ENCODE assay signal across 16 cellular contexts in the genomic region with DNA sequence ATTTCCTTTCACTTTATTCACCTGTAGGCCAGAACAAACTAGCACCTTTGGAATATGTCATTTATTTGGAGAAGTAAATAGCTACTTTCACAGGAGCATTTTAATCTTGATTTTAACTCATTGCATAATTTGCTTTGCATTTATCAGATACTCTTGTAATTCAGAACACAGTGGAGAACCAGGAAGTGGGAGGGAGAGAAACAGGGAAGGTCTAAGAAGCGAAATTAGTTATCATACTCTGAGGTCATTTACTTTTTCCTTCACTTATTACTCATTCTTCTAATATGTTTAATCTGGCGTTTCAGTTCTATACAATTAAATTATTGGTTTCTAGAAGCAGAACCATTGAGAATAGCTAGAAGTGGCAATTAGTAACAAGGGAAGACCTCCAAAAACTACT.
"Had no signal": no experiment of that assay in that cellular context is flagged by ENCODE, and none has a peak within 500 bp of the region (broad histone marks: within the 10 kb centered on the region; RNA-seq: fewer than 3 reads in every experiment).

No MANE protein-coding gene starts in this region.

- H3K27ac ChIP-seq: cardiac muscle cell, gastroesophageal sphincter, thoracic aorta, WERI-Rb-1 had no signal

- H3K4me3 ChIP-seq: cardiac muscle cell, gastroesophageal sphincter, thoracic aorta had no signal

- H3K36me3 ChIP-seq: cardiac muscle cell, gastroesophageal sphincter, thoracic aorta, WERI-Rb-1 had no signal

- H3K9me3 ChIP-seq: gastroesophageal sphincter, thoracic aorta had no signal

- H3K27me3 ChIP-seq: gastroesophageal sphincter had no signal

- H3K4me1 ChIP-seq: gastroesophageal sphincter had no signal

- DNase-seq: activated CD4-positive, alpha-beta T cell treated with anti-CD3 and anti-CD28 coated beads for 4 hours; activated CD8-positive, alpha-beta memory T cell treated with anti-CD3 and anti-CD28 coated beads, Interleukin-2, amount 50 U/mL, for 4 hours; activated CD8-positive, alpha-beta T cell treated with anti-CD3 and anti-CD28 coated beads for 36 hours; activated gamma-delta T cell treated with Interleukin-2 at 50 U/mL for 16 hours; activated naive CD8-positive, alpha-beta T cell treated with anti-CD3 and anti-CD28 coated beads for 36 hours; activated T-cell treated with anti-CD3 and anti-CD28 coated beads, Interleukin-2, amount 50 U/mL, for 72 hours; anterior cingulate cortex; kidney glomerular epithelial cell; retina; stimulated activated CD4-positive, alpha-beta T cell treated with anti-CD3 and anti-CD28 coated beads, Interleukin-15, amount 100 ng/mL, for 24 hours; stimulated activated CD4-positive, alpha-beta T cell treated with anti-CD3 and anti-CD28 coated beads, Interleukin-4, amount 100 ng/mL, for 4 hours; stimulated activated naive CD8-positive, alpha-beta T cell treated with anti-CD3 and anti-CD28 coated beads, Interleukin-15, amount 100 ng/mL, for 72 hours; WERI-Rb-1 had no signal
